Comparison of ENCODE assay signal across 8 cellular contexts in the genomic region with DNA sequence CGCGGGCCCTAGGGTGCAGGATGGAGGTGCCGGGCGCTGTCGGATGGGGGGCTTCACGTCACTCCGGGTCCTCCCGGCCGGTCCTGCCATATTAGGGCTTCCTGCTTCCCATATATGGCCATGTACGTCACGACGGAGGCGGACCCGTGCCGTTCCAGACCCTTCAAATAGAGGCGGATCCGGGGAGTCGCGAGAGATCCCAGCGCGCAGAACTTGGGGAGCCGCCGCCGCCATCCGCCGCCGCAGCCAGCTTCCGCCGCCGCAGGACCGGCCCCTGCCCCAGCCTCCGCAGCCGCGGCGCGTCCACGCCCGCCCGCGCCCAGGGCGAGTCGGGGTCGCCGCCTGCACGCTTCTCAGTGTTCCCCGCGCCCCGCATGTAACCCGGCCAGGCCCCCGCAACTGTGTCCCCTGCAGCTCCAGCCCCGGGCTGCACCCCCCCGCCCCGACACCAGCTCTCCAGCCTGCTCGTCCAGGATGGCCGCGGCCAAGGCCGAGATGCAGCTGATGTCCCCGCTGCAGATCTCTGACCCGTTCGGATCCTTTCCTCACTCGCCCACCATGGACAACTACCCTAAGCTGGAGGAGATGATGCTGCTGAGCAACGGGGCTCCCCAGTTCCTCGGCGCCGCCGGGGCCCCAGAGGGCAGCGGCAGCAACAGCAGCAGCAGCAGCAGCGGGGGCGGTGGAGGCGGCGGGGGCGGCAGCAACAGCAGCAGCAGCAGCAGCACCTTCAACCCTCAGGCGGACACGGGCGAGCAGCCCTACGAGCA. TPM values are rescaled to one million over a fixed set of nuclear protein-coding genes. Genes with fewer than 3 reads are reported as not detected.
DNase-seq lines count a peak whose midpoint lies in the region; ATAC-seq, FAIRE-seq and TF ChIP-seq lines count a peak whose summit lies in the region.

Gene EGR1 (plus strand): TSS at position 192 of the 770 bp plus-strand sequence. CDS start 283 bp downstream, at position 475.

- H3K79me2 ChIP-seq in parathyroid adenoma: no peaks in the 10 kb centered on the region

- H3K9ac ChIP-seq in parathyroid adenoma: peak within 1 kb of the TSS; percentile 84

- TF ChIP-seq POLR2A in GM12891 (IDR thresholded peaks at IDR 0.05; ENCODE audit: low read depth, low read length) (peak; percentile 87), tibial nerve (IDR thresholded peaks at IDR 0.05) (peak; percentile 93 to 94)

- WGBS in tibial nerve, 2 donors: 1 to 2% methylated on average over 17 to 53 of the region's 76 CpGs

- H3K36me3 ChIP-seq in parathyroid adenoma (ENCODE audit: control insufficient read depth, insufficient read depth, low read length): no peaks in the 10 kb centered on the region
- H3K36me3 ChIP-seq in tibial nerve: peaks cover 0 to 11% (median 0%) of the 10 kb centered on the region in 3 donors

- peak; percentile 66 for FAIRE-seq in GM12891 (lab: Jason Lieb, UNC)

- peak in 1 of 2 donors; percentile 88 for TF ChIP-seq EP300 in tibial nerve (IDR thresholded peaks at IDR 0.05)

- DNase-seq in GM12891 (ENCODE audit: insufficient read length, low spot score) (peak; percentile 91), NCI-H1105 (lab: John Stamatoyannopoulos, UW) (peak; percentile 71), SW 1271 (lab: John Stamatoyannopoulos, UW) (peak; percentile 83 to 95), cardiac septum (ENCODE audit: low spot score) (peak; percentile 97), tibial nerve (ENCODE audit: low spot score in 2 of 2) (peak; percentile 92 to 96)
- DNase-seq in activated naive CD8-positive, alpha-beta T cell treated with anti-CD3 and anti-CD28 coated beads, Interleukin-2, amount 50 U/mL, for 16 hours (ENCODE audit: low read depth, low spot score): peak; percentile 91

- H3K9me3 ChIP-seq in parathyroid adenoma (ENCODE audit: control insufficient read depth, low read length) (no peaks in the 10 kb centered on the region), tibial nerve (no peaks in the 10 kb centered on the region)

- ATAC-seq in HG02678 (IDR thresholded peaks at IDR 0.05; ENCODE audit: unreplicated experiment): peak; percentile 57

- peak within 1 kb of the TSS; percentile 84 for H2AFZ ChIP-seq in parathyroid adenoma

- H3K4me3 ChIP-seq in parathyroid adenoma (ENCODE audit: low read depth, low read length) (peak within 1 kb of the TSS; percentile 98), tibial nerve (peak within 1 kb of the TSS; percentile 54 to 95 (median 74))

- peak within 1 kb of the TSS; percentile 100 for H3K4me2 ChIP-seq in parathyroid adenoma (ENCODE audit: low read length)

- H3K27me3 ChIP-seq in parathyroid adenoma (ENCODE audit: control insufficient read depth, insufficient read depth, low read length) (no peaks in the 10 kb centered on the region), tibial nerve (no peaks in the 10 kb centered on the region)

- H3K4me1 ChIP-seq in parathyroid adenoma (peaks cover 6% of the 10 kb centered on the region), tibial nerve (peaks cover 0 to 60% (median 24%) of the 10 kb centered on the region in 4 donors)

- intact Hi-C loops in cardiac septum (cut with DNase I): no loop called here

- TF ChIP-seq CTCF in parathyroid adenoma (IDR thresholded peaks at IDR 0.05) (peak; percentile 18), tibial nerve (IDR thresholded peaks at IDR 0.05) (no peak)

- H3K27ac ChIP-seq in parathyroid adenoma (peak within 1 kb of the TSS; percentile 95), tibial nerve (peak within 1 kb of the TSS; percentile 96 to 98 (median 98))

TF ChIP-seq in GM12891, 5 proteins besides CTCF, POLR2A, EP300 and RAD21:
- TF ChIP-seq POU2F2 (IDR thresholded peaks at IDR 0.05; ENCODE audit: low read depth, low read length) (0 out of 2 replicates have a peak, but pooled peaks have one; percentile 48), POLR2AphosphoS5 (IDR thresholded peaks at IDR 0.05; ENCODE audit: low read depth, low read length) (peak; percentile 89), PAX5 (IDR thresholded peaks at IDR 0.05; ENCODE audit: insufficient read depth, low read length, severe bottlenecking) (no peak), TAF1 (IDR thresholded peaks at IDR 0.05; ENCODE audit: low read depth, low read length) (peak; percentile 14; the same call in 1 of the 2 replicates)

RNA-seq across cellular contexts. Expression of gene EGR1, which starts in this region (rescaled TPM):
- polyA plus RNA-seq in GM12891 (2012; ENCODE audit: low read depth, missing spikeins): 21.4 TPM
- total RNA-seq in cardiac septum (66.8 TPM), tibial nerve (10 to 100 TPM in 2 of 4 donors, 1 to 10 TPM in 2; 3.1 to 14.1 (median 8.8) TPM)

Comparison
In these comparisons a context has a peak if more than half of its experiments do, and no peak if none do; other contexts are left out.
1. Peak in every context shown above with its lines: DNase-seq, ATAC-seq, H3K4me3 ChIP-seq and H3K27ac ChIP-seq.